ENCODE assay signal across 22 cellular contexts in genomic region chr13:26531751-26532150, GRCh38. TPM values are rescaled to one million over a fixed set of nuclear protein-coding genes. Genes with fewer than 3 reads are reported as not detected.
DNase-seq lines count a peak whose midpoint lies in the region; TF ChIP-seq lines count a peak whose summit lies in the region.
"Had no signal": no experiment of that assay in that cellular context is flagged by ENCODE, and none has a peak within 500 bp of the region (broad histone marks: within the 10 kb centered on the region; RNA-seq: fewer than 3 reads in every experiment).

No MANE protein-coding gene starts in this region.

- TF ChIP-seq CTCF in coronary artery (IDR thresholded peaks at IDR 0.05) (no peak), HFFc6 (IDR thresholded peaks at IDR 0.05) (no peak)

- H3K36me3 Mint-ChIP-seq in HFFc6 (ENCODE audit: low read depth) = no peaks in the 10 kb centered on the region
- H3K36me3 Mint-ChIP-seq: CD8-positive, alpha-beta memory T cell had no signal

- H3K4me3 ChIP-seq in coronary artery = no peak overlapping the region
- H3K4me3 ChIP-seq: GM12878, GM23248, HAP-1, SJCRH30 had no signal

- H3K27me3 Mint-ChIP-seq in HFFc6 (ENCODE audit: insufficient read depth) = peaks cover 10% of the 10 kb centered on the region

- no peaks in the 10 kb centered on the region for H3K4me1 Mint-ChIP-seq in HFFc6 (ENCODE audit: low read depth)
- H3K4me1 Mint-ChIP-seq: CD8-positive, alpha-beta memory T cell had no signal

- DNase-seq in NCI-H526 (lab: John Stamatoyannopoulos, UW) (peak; percentile 88 to 93), NCI-H526 treated with DMSO at 0.1 percent for 48 hours (lab: John Stamatoyannopoulos, UW) (no peak), NCI-H2029 (lab: John Stamatoyannopoulos, UW) (peak; percentile 31), NCI-H69 (lab: John Stamatoyannopoulos, UW) (peak; percentile 82), coronary artery (ENCODE audit: low spot score) (no peak), NOMO-1 treated with DMSO at 0.1 percent for 48 hours (lab: John Stamatoyannopoulos, UW; ENCODE audit: unreplicated experiment) (no peak), HFFc6 (no peak)
- DNase-seq: CD8-positive, alpha-beta memory T cell; DMS79 treated with DMSO at 0.1 percent for 48 hours; GM23248; KBM-7; MM.1S; NCI-H1105 treated with DMSO at 0.1 percent for 48 hours; NCI-H1694 treated with DMSO at 0.1 percent for 48 hours; NCI-H2107; NCI-H2227 treated with DMSO at 0.1 percent for 48 hours; NCI-H510A treated with DMSO at 0.1 percent for 48 hours; SJCRH30; T-helper 1 cell had no signal

- no peak overlapping the region for H3K4me3 Mint-ChIP-seq in HFFc6
- H3K4me3 Mint-ChIP-seq: CD8-positive, alpha-beta memory T cell had no signal

- H3K27ac Mint-ChIP-seq in HFFc6 = no peak overlapping the region
- H3K27ac Mint-ChIP-seq: CD8-positive, alpha-beta memory T cell had no signal

- H3K9me3 Mint-ChIP-seq in HFFc6 = no peaks in the 10 kb centered on the region
- H3K9me3 Mint-ChIP-seq: CD8-positive, alpha-beta memory T cell had no signal

- H3K27ac ChIP-seq in coronary artery = no peak overlapping the region
- H3K27ac ChIP-seq: C4-2B, GM23248, SJCRH30 had no signal

RNA-seq across cellular contexts. Expression of gene WASF3, which starts 25.7 kb away (rescaled TPM):
- 10 to 100 TPM; 26.4 to 32.9 (median 28.2) TPM for total RNA-seq in HFFc6 (2021; fragmentation: NEBNext Ultra II Directional; extraction: Animal tissue kit (Norgen Biotek cat#: 25700))

Comparison
In these comparisons a context has a peak if more than half of its experiments do, and no peak if none do; other contexts are left out.
1. DNase-seq: peak in NCI-H526 (2 of 2), NCI-H2029 (single experiment) and NCI-H69 (single experiment); none in NCI-H526 treated with DMSO at 0.1 percent for 48 hours (single experiment), coronary artery (single experiment), NOMO-1 treated with DMSO at 0.1 percent for 48 hours (single experiment) and HFFc6 (single experiment).